ENCODE assay signal across 23 cellular contexts in the genomic region with DNA sequence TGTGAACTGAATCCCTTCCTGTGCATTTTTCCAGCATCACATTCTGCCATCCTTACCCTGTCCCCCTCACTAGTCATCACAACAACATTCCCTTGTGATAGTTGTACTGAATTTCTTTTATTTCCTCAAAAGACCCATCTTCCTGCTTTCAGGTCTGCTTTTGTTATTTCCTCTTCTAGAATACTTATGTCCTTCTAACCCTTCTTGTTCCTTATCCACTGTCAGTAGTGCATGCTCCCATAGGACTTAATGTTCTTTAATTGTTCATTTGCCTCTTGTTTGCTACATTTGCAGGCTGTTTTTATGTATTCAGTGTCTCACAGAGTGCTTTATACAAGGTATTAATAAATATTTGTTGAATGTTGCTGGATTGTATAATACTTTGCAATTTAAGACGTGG.
"Had no signal": no experiment of that assay in that cellular context is flagged by ENCODE, and none has a peak within 500 bp of the region (broad histone marks: within the 10 kb centered on the region; RNA-seq: fewer than 3 reads in every experiment).

No MANE protein-coding gene starts in this region.

- H3K4me1 ChIP-seq: colonic mucosa, esophagus squamous epithelium, foreskin keratinocyte, left ventricle myocardium inferior, lower lobe of right lung, parathyroid adenoma, psoas muscle, right lobe of liver, testis, upper lobe of right lung had no signal

- ATAC-seq: foreskin keratinocyte; left cardiac atrium; lower lobe of right lung; psoas muscle; right lobe of liver; stimulated activated effector memory CD8-positive, alpha-beta T cell treated with anti-CD3 and anti-CD28 coated beads, Interleukin-12 subunit alpha, Interleukin-12 subunit beta, amount 100 ng/mL, for 72 hours; stimulated activated naive CD8-positive, alpha-beta T cell treated with anti-CD3 and anti-CD28 coated beads, Interleukin-15, Interleukin-2, amounts not matched to agents 100 U/mL and 50 U/mL, for 24 hours; upper lobe of right lung had no signal

- H3K4me3 ChIP-seq: colonic mucosa, esophagus squamous epithelium, left ventricle myocardium inferior, lower lobe of right lung, psoas muscle, right lobe of liver, testis, tibial nerve, upper lobe of right lung had no signal

- H3K9me3 Mint-ChIP-seq: stimulated activated effector memory CD8-positive, alpha-beta T cell treated with anti-CD3 and anti-CD28 coated beads, Interleukin-12 subunit alpha, Interleukin-12 subunit beta, amount 100 ng/mL, for 72 hours had no signal

- DNase-seq: colonic mucosa; dermis blood vessel endothelial cell; esophagus squamous epithelium; foreskin keratinocyte; kidney; left cardiac atrium; left ventricle myocardium inferior; lower lobe of right lung; midbrain; naive B cell; psoas muscle; retina; right lobe of liver; stimulated activated CD4-positive, alpha-beta T cell treated with anti-CD3 and anti-CD28 coated beads, Interleukin-4, amount 100 ng/mL, for 1 hour; stimulated activated CD8-positive, alpha-beta memory T cell treated with anti-CD3 and anti-CD28 coated beads, Interleukin-4, amount 100 ng/mL, for 48 hours; stimulated activated naive CD8-positive, alpha-beta T cell treated with anti-CD3 and anti-CD28 coated beads, Interleukin-15, Interleukin-2, amounts not matched to agents 100 U/mL and 50 U/mL, for 24 hours; testis; upper lobe of right lung had no signal

- H3K27ac Mint-ChIP-seq: memory B cell; nephron; stimulated activated effector memory CD8-positive, alpha-beta T cell treated with anti-CD3 and anti-CD28 coated beads, Interleukin-12 subunit alpha, Interleukin-12 subunit beta, amount 100 ng/mL, for 72 hours had no signal

- H3K4me3 Mint-ChIP-seq: memory B cell; nephron; stimulated activated effector memory CD8-positive, alpha-beta T cell treated with anti-CD3 and anti-CD28 coated beads, Interleukin-12 subunit alpha, Interleukin-12 subunit beta, amount 100 ng/mL, for 72 hours had no signal

- H3K9me3 ChIP-seq: colonic mucosa, testis had no signal

- H3K36me3 Mint-ChIP-seq: stimulated activated effector memory CD8-positive, alpha-beta T cell treated with anti-CD3 and anti-CD28 coated beads, Interleukin-12 subunit alpha, Interleukin-12 subunit beta, amount 100 ng/mL, for 72 hours had no signal

- FAIRE-seq: kidney had no signal

- H3K27me3 Mint-ChIP-seq: memory B cell, naive B cell had no signal

- H3K36me3 ChIP-seq: colonic mucosa, esophagus squamous epithelium, left ventricle myocardium inferior, lower lobe of right lung, right lobe of liver, upper lobe of right lung had no signal

- H3K4me1 Mint-ChIP-seq: stimulated activated effector memory CD8-positive, alpha-beta T cell treated with anti-CD3 and anti-CD28 coated beads, Interleukin-12 subunit alpha, Interleukin-12 subunit beta, amount 100 ng/mL, for 72 hours had no signal
